ENCODE assay signal across 20 cellular contexts in the genomic region with DNA sequence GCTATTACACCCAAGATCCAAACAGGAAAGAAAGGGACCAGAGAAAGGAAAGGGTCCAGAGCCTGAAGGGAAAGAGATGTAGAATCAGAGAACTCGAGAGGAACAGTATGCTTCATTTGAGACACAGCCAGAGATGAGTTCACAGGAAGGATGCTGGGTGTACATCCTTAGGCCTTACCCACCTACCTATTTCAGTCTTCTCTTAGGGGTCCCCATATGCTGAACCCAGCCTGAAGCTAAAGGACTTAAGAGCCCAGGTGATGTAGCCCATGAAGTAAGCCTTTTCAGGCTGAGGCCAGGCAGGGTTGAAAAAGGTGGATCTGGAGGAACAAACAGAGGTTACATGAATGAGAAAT.
"Had no signal": no experiment of that assay in that cellular context is flagged by ENCODE, and none has a peak within 500 bp of the region (broad histone marks: within the 10 kb centered on the region; RNA-seq: fewer than 3 reads in every experiment).

No MANE protein-coding gene starts in this region.

- H3K27ac Mint-ChIP-seq: natural killer cell; stimulated activated naive CD8-positive, alpha-beta T cell treated with anti-CD3 and anti-CD28 coated beads, Interleukin-15, Interleukin-2, amounts not matched to agents 100 ng/mL and 50 ng/mL, for 24 hours; T-helper 17 cell had no signal

- H3K4me3 Mint-ChIP-seq: natural killer cell; stimulated activated naive CD8-positive, alpha-beta T cell treated with anti-CD3 and anti-CD28 coated beads, Interleukin-15, Interleukin-2, amounts not matched to agents 100 ng/mL and 50 ng/mL, for 24 hours; T-helper 17 cell had no signal

- H3K4me1 Mint-ChIP-seq: natural killer cell, T-helper 17 cell had no signal

- H3K36me3 ChIP-seq: esophagus muscularis mucosa, gastrocnemius medialis, left ventricle myocardium inferior, sigmoid colon, tibial artery had no signal

- DNase-seq: activated CD4-positive, alpha-beta T cell treated with anti-CD3 and anti-CD28 coated beads, Interleukin-2, amount 50 U/mL, for 1 hour; activated effector memory CD4-positive, alpha-beta T cell treated with Interleukin-2 at 50 U/mL for 16 hours; cerebellar nuclear complex; gastrocnemius medialis; hypothalamus; left ventricle myocardium inferior; midbrain; natural killer cell; retina; sigmoid colon; stimulated activated CD4-positive, alpha-beta T cell treated with anti-CD3 and anti-CD28 coated beads, Interleukin-15, amount 100 ng/mL, for 24 hours; stimulated activated CD8-positive, alpha-beta memory T cell treated with anti-CD3 and anti-CD28 coated beads, Interleukin-4, amount 100 ng/mL, for 48 hours; SW 1271; T-helper 17 cell; tibial artery had no signal

- ATAC-seq: gastrocnemius medialis, natural killer cell, T-helper 17 cell had no signal

- H3K9me3 Mint-ChIP-seq: natural killer cell had no signal

- H3K4me1 ChIP-seq: esophagus muscularis mucosa, gastrocnemius medialis, left ventricle myocardium inferior, sigmoid colon, tibial artery had no signal

- H3K9me3 ChIP-seq: esophagus muscularis mucosa, gastrocnemius medialis, left ventricle myocardium inferior, sigmoid colon, tibial artery had no signal

- H3K4me2 ChIP-seq: smooth muscle cell had no signal

- H3K27ac ChIP-seq: coronary artery, esophagus muscularis mucosa, gastrocnemius medialis, left ventricle myocardium inferior, sigmoid colon, SK-N-MC, tibial artery had no signal

- H3K36me3 Mint-ChIP-seq: natural killer cell had no signal

- H3K4me3 ChIP-seq: coronary artery, esophagus muscularis mucosa, gastrocnemius medialis, left ventricle myocardium inferior, sigmoid colon, SK-N-MC, smooth muscle cell, tibial artery had no signal

- H3K27me3 Mint-ChIP-seq: stimulated activated naive CD8-positive, alpha-beta T cell treated with anti-CD3 and anti-CD28 coated beads, Interleukin-15, Interleukin-2, amounts not matched to agents 100 ng/mL and 50 ng/mL, for 24 hours had no signal

- H3K27me3 ChIP-seq: esophagus muscularis mucosa, gastrocnemius medialis, sigmoid colon, tibial artery had no signal
